ENCODE assay signal across 14 cellular contexts in genomic region chr1:13808729-13809131, GRCh38.
DNase-seq lines count a peak whose midpoint lies in the region; ATAC-seq and TF ChIP-seq lines count a peak whose summit lies in the region.
"Had no signal": no experiment of that assay in that cellular context is flagged by ENCODE, and none has a peak within 500 bp of the region (broad histone marks: within the 10 kb centered on the region; RNA-seq: fewer than 3 reads in every experiment).

No MANE protein-coding gene starts in this region.

- TF ChIP-seq CTCF in NB4 (IDR thresholded peaks at IDR 0.05; ENCODE audit: low read depth, low read length) (no peak), fibroblast of mammary gland (conservative IDR thresholded peaks at IDR 0.05; ENCODE audit: control insufficient read depth, insufficient read depth, low read depth, low read length) (no peak), psoas muscle (IDR thresholded peaks at IDR 0.05) (no peak)

- TF ChIP-seq POLR2A in NB4 (IDR thresholded peaks at IDR 0.05; ENCODE audit: extremely low read depth, insufficient read length), result no peak

- peaks cover 15 to 48% (median 28%) of the 10 kb centered on the region in 7 donors for H3K4me1 Mint-ChIP-seq in naive thymus-derived CD4-positive, alpha-beta T cell

- H3K9me3 Mint-ChIP-seq in naive thymus-derived CD4-positive, alpha-beta T cell, result peaks cover 0 to 1% (median 0%) of the 10 kb centered on the region in 11 donors
- H3K9me3 Mint-ChIP-seq: central memory CD8-positive, alpha-beta T cell; T-helper 1 cell treated with Interleukin-12 subunit alpha and Interleukin-12 subunit beta and Interleukin-4 antibody, amounts not matched to agents 30 μg/mL and 1 μg/mL, for 36 hours had no signal

- H3K36me3 Mint-ChIP-seq in naive thymus-derived CD4-positive, alpha-beta T cell, result peaks cover 0 to 25% (median 0%) of the 10 kb centered on the region in 5 donors

- H3K4me3 Mint-ChIP-seq in naive thymus-derived CD4-positive, alpha-beta T cell, result no peak overlapping the region
- H3K4me3 Mint-ChIP-seq: central memory CD8-positive, alpha-beta T cell; T-helper 1 cell treated with Interleukin-12 subunit alpha and Interleukin-12 subunit beta and Interleukin-4 antibody, amounts not matched to agents 30 μg/mL and 1 μg/mL, for 36 hours had no signal

- no peak overlapping the region for H3K27ac Mint-ChIP-seq in naive thymus-derived CD4-positive, alpha-beta T cell
- H3K27ac Mint-ChIP-seq: T-helper 1 cell treated with Interleukin-12 subunit alpha and Interleukin-12 subunit beta and Interleukin-4 antibody, amounts not matched to agents 30 μg/mL and 1 μg/mL, for 36 hours had no signal

- peaks cover 5% of the 10 kb centered on the region for H3K4me1 ChIP-seq in psoas muscle
- no peaks in the 10 kb centered on the region for H3K4me1 ChIP-seq in naive thymus-derived CD4-positive, alpha-beta T cell (ENCODE audit: control insufficient read depth in 2 of 2, insufficient read depth in 2 of 2, low read length in 2 of 2)
- H3K4me1 ChIP-seq: A549 had no signal

- ATAC-seq in psoas muscle, result peak in 2 of 4 donors; percentile 47 to 53
- ATAC-seq in GM18511 (IDR thresholded peaks at IDR 0.05; ENCODE audit: unreplicated experiment), result no peak
- no peak for ATAC-seq in naive thymus-derived CD4-positive, alpha-beta T cell
- ATAC-seq: A549 had no signal

- no peaks in the 10 kb centered on the region for H3K27me3 Mint-ChIP-seq in naive thymus-derived CD4-positive, alpha-beta T cell
- H3K27me3 Mint-ChIP-seq: central memory CD8-positive, alpha-beta T cell had no signal

- in situ Hi-C loops in ACHN (cut with HindIII; ENCODE audit: low pct_ligation_motif_present, low pct_unique_long_range_greater_than_20kb, low sequenced_read_pairs), result no loop called here

- H3K9me3 ChIP-seq in psoas muscle, result no peaks in the 10 kb centered on the region
- H3K9me3 ChIP-seq in naive thymus-derived CD4-positive, alpha-beta T cell (ENCODE audit: control insufficient read depth in 2 of 3, low read length in 3 of 3), result no peaks in the 10 kb centered on the region
- H3K9me3 ChIP-seq: A549 had no signal

- H3K27me3 ChIP-seq in psoas muscle (ENCODE audit: insufficient read depth in 3 of 3, low read length in 2 of 3), result no peaks in the 10 kb centered on the region
- H3K27me3 ChIP-seq in naive thymus-derived CD4-positive, alpha-beta T cell (ENCODE audit: control insufficient read depth in 2 of 2, insufficient read depth in 2 of 2, low read length in 2 of 2), result no peaks in the 10 kb centered on the region

- WGBS in psoas muscle, 3 donors, result 70 to 76% (median 73%) methylated on average over 7 of the region's 7 CpGs

- POLR2A ChIA-PET in naive thymus-derived CD4-positive, alpha-beta T cell (lab: Charles Lee), result no interaction called here

- intact Hi-C loops in psoas muscle (cut with DNase I), result no loop called here
- intact Hi-C loops in naive thymus-derived CD4-positive, alpha-beta T cell (cut with micrococcal nuclease), result loop anchor here in 1 of 2 donors (2.0 kb wide), 1 partner anchor 78 kb away; no protein-coding TSS in a partner anchor

- H3K4me3 ChIP-seq in NB4 (ENCODE audit: low read depth, low read length), result no peak overlapping the region
- H3K4me3 ChIP-seq in fibroblast of mammary gland (ENCODE audit: control insufficient read depth, low read depth, low read length), result no peak overlapping the region
- H3K4me3 ChIP-seq in psoas muscle, result no peak overlapping the region
- H3K4me3 ChIP-seq in naive thymus-derived CD4-positive, alpha-beta T cell (ENCODE audit: low read length), result no peak overlapping the region
- H3K4me3 ChIP-seq: A549 had no signal

- no peak overlapping the region for H3K27ac ChIP-seq in psoas muscle
- no peak overlapping the region for H3K27ac ChIP-seq in naive thymus-derived CD4-positive, alpha-beta T cell (ENCODE audit: low read depth, low read length)
- H3K27ac ChIP-seq: A549 had no signal

- H3K36me3 ChIP-seq in psoas muscle (ENCODE audit: insufficient read depth in 1 of 2, low read depth in 1 of 2), result no peaks in the 10 kb centered on the region
- H3K36me3 ChIP-seq in naive thymus-derived CD4-positive, alpha-beta T cell (ENCODE audit: control insufficient read depth in 2 of 3, insufficient read depth in 3 of 3, low read length in 3 of 3), result peaks cover 0 to 11% (median 0%) of the 10 kb centered on the region in 3 experiments

- CTCF ChIA-PET in naive thymus-derived CD4-positive, alpha-beta T cell (lab: Charles Lee), result no interaction called here

- DNase-seq in NCI-H2196 (lab: John Stamatoyannopoulos, UW; ENCODE audit: unreplicated experiment) (peak; percentile 33), NCI-H2196 treated with DMSO at 0.1 percent for 48 hours (lab: John Stamatoyannopoulos, UW; ENCODE audit: unreplicated experiment) (no peak), NB4 (ENCODE audit: low read depth) (peak; percentile 66), fibroblast of mammary gland (ENCODE audit: low read depth) (peak; percentile 70), psoas muscle (peak; percentile 59 to 86), ACHN (no peak)
- DNase-seq in naive thymus-derived CD4-positive, alpha-beta T cell, result no peak
- DNase-seq: activated CD8-positive, alpha-beta memory T cell treated with anti-CD3 and anti-CD28 coated beads, Interleukin-2, amount 50 U/mL, for 48 hours; NCI-H524 treated with DMSO at 0.1 percent for 48 hours; stimulated activated CD4-positive, alpha-beta T cell treated with anti-CD3 and anti-CD28 coated beads, Interleukin-12 subunit alpha, Interleukin-12 subunit beta, amount 100 ng/mL, for 4 hours had no signal

Comparison
In these comparisons a context has a peak if more than half of its experiments do, and no peak if none do; other contexts are left out.
1. DNase-seq: peak in NCI-H2196 (single experiment), NB4 (single experiment), fibroblast of mammary gland (single experiment) and psoas muscle (2 of 2); none in NCI-H2196 treated with DMSO at 0.1 percent for 48 hours (single experiment), ACHN (single experiment) and naive thymus-derived CD4-positive, alpha-beta T cell (0 of 9).